Comparison of ENCODE assay signal across 9 cellular contexts in genomic region chr18:3037423-3037915, GRCh38. TPM values are rescaled to one million over a fixed set of nuclear protein-coding genes. Genes with fewer than 3 reads are reported as not detected.
A peak's percentile ranks its signal among the peaks of the same experiment; 100 is the strongest.
DNase-seq lines count a peak whose midpoint lies in the region; ATAC-seq and TF ChIP-seq lines count a peak whose summit lies in the region.
"Had no signal": no experiment of that assay in that cellular context is flagged by ENCODE, and none has a peak within 500 bp of the region (broad histone marks: within the 10 kb centered on the region; RNA-seq: fewer than 3 reads in every experiment).

No MANE protein-coding gene starts in this region.

- peak; percentile 40 to 59 for ATAC-seq in CD4-positive, CD25-positive, alpha-beta regulatory T cell (ENCODE audit: low read depth in 2 of 2)
- ATAC-seq in GM19023 (IDR thresholded peaks at IDR 0.05; ENCODE audit: unreplicated experiment) (peak; percentile 97), HG03097 (IDR thresholded peaks at IDR 0.05; ENCODE audit: low FRiP score, unreplicated experiment) (peak; percentile 97)

- no peaks in the 10 kb centered on the region for H3K9me3 ChIP-seq in CD4-positive, CD25-positive, alpha-beta regulatory T cell (ENCODE audit: control insufficient read depth in 2 of 2, low read length in 2 of 2)
- H3K9me3 ChIP-seq in PC-9 (ENCODE audit: insufficient read depth, low read depth), result no peaks in the 10 kb centered on the region
- no peaks in the 10 kb centered on the region for H3K9me3 ChIP-seq in esophagus (ENCODE audit: control insufficient read depth in 2 of 2, insufficient read depth in 1 of 2, low read depth in 1 of 2, low read length in 1 of 2)
- H3K9me3 ChIP-seq in prostate gland, result no peaks in the 10 kb centered on the region

- H3K27ac ChIP-seq in CD4-positive, CD25-positive, alpha-beta regulatory T cell (ENCODE audit: insufficient read depth, low read length, poor library complexity, severe bottlenecking), result no peak overlapping the region
- H3K27ac ChIP-seq in PC-9 (peak overlapping the region; percentile 91), esophagus (ENCODE audit: low read depth in 2 of 2, low read length in 1 of 2) (peak overlapping the region; percentile 29 to 53), prostate gland (peak overlapping the region in 1 of 2 donors; percentile 62)

- 36 to 41% methylated on average over 4 of the region's 4 CpGs for WGBS in esophagus, 2 donors
- 34% methylated on average over 4 of the region's 4 CpGs for WGBS in prostate gland

- no peaks in the 10 kb centered on the region for H3K36me3 Mint-ChIP-seq in CD4-positive, CD25-positive, alpha-beta regulatory T cell

- peaks cover 0 to 2% (median 0%) of the 10 kb centered on the region in 7 donors for H3K9me3 Mint-ChIP-seq in CD4-positive, CD25-positive, alpha-beta regulatory T cell

- H3K4me3 Mint-ChIP-seq in CD4-positive, CD25-positive, alpha-beta regulatory T cell, result no peak overlapping the region

- intact Hi-C loops in PC-9 (cut with micrococcal nuclease; ENCODE audit: unreplicated experiment), result loop anchor here (1.0 kb wide), 1 partner anchor 22 kb away; no protein-coding TSS in a partner anchor
- intact Hi-C loops in prostate gland (cut with DNase I), result no loop called here

- peaks cover 4% of the 10 kb centered on the region for H3K27me3 Mint-ChIP-seq in CD4-positive, CD25-positive, alpha-beta regulatory T cell

- peaks cover 5 to 11% (median 6%) of the 10 kb centered on the region in 4 donors for H3K4me1 Mint-ChIP-seq in CD4-positive, CD25-positive, alpha-beta regulatory T cell

- H2AFZ ChIP-seq in PC-9, result peak overlapping the region; percentile 64; the same call in 1 of the 2 replicates

- H3K79me2 ChIP-seq in PC-9 (ENCODE audit: low read depth), result no peaks in the 10 kb centered on the region

- CTCF ChIA-PET in PC-9 (lab: Charles Lee), result interaction anchor here (0.5 to 1.3 kb wide), 4 partner anchors 22 to 161 kb away, joined by 3 to 6 read pairs (median 4); no protein-coding TSS in a partner anchor

- H3K4me1 ChIP-seq in CD4-positive, CD25-positive, alpha-beta regulatory T cell (ENCODE audit: control insufficient read depth, insufficient read depth, low read length, poor library complexity, severe bottlenecking), result peaks cover 6% of the 10 kb centered on the region
- peaks cover 22% of the 10 kb centered on the region for H3K4me1 ChIP-seq in PC-9 (replicated peaks; ENCODE audit: insufficient read depth)
- no peaks in the 10 kb centered on the region for H3K4me1 ChIP-seq in esophagus (ENCODE audit: control insufficient read depth in 2 of 2, insufficient read depth in 2 of 2, low read length in 1 of 2)
- H3K4me1 ChIP-seq in prostate gland (replicated peaks), result no peaks in the 10 kb centered on the region

- H3K27me3 ChIP-seq in CD4-positive, CD25-positive, alpha-beta regulatory T cell (ENCODE audit: control insufficient read depth, insufficient read depth, low read length), result no peaks in the 10 kb centered on the region
- H3K27me3 ChIP-seq in PC-9 (ENCODE audit: insufficient read depth, low read depth) (no peaks in the 10 kb centered on the region), esophagus (ENCODE audit: control insufficient read depth in 1 of 2, insufficient read depth in 2 of 2, low read length in 2 of 2) (no peaks in the 10 kb centered on the region), prostate gland (replicated peaks; ENCODE audit: insufficient read depth) (no peaks in the 10 kb centered on the region)

- no peaks in the 10 kb centered on the region for H3K9me2 ChIP-seq in PC-9 (ENCODE audit: insufficient read depth)

- no peak for TF ChIP-seq CTCF in PC-9 (conservative IDR thresholded peaks at IDR 0.05)
- no peak for TF ChIP-seq CTCF in prostate gland (IDR thresholded peaks at IDR 0.05)

- H3K4me3 ChIP-seq in CD4-positive, CD25-positive, alpha-beta regulatory T cell (ENCODE audit: low read depth, low read length), result peak overlapping the region; percentile 1
- H3K4me3 ChIP-seq in PC-9 (no peak overlapping the region), esophagus (ENCODE audit: low read depth in 1 of 2, low read length in 2 of 2) (no peak overlapping the region), prostate gland (no peak overlapping the region)
- H3K4me3 ChIP-seq: skin epidermis had no signal

- POLR2A ChIA-PET in PC-9 (lab: Charles Lee; ENCODE audit: unreplicated experiment), result interaction anchor here (0.6 to 0.7 kb wide), 5 partner anchors 58 to 917 kb away, joined by 3 to 5 read pairs (median 5); no protein-coding TSS in a partner anchor

- no peak for TF ChIP-seq POLR2A in prostate gland (IDR thresholded peaks at IDR 0.05)

- peaks cover 10% of the 10 kb centered on the region for H3F3A ChIP-seq in PC-9 (ENCODE audit: insufficient read depth, low read depth)

- H3K4me2 ChIP-seq in PC-9, result peak overlapping the region; percentile 66

- no TSS peak for BruUV-seq in PC-9 (replicated peaks; lab: Mats Ljungman, UMichigan)

- no peaks in the 10 kb centered on the region for H3K36me3 ChIP-seq in CD4-positive, CD25-positive, alpha-beta regulatory T cell (ENCODE audit: control insufficient read depth, insufficient read depth, low read length)
- H3K36me3 ChIP-seq in PC-9 (ENCODE audit: low read depth) (no peaks in the 10 kb centered on the region), esophagus (ENCODE audit: control insufficient read depth in 2 of 2, insufficient read depth in 2 of 2, low read length in 1 of 2) (no peaks in the 10 kb centered on the region), prostate gland (no peaks in the 10 kb centered on the region)

- peak in 1 of 3 donors; percentile 60 for DNase-seq in CD4-positive, CD25-positive, alpha-beta regulatory T cell
- DNase-seq in PC-9 (peak; percentile 65 to 95), prostate gland (ENCODE audit: low spot score) (peak; percentile 39), NCI-H1694 treated with DMSO at 0.1 percent for 48 hours (lab: John Stamatoyannopoulos, UW) (no peak)
- DNase-seq in stimulated activated naive CD4-positive, alpha-beta T cell treated with Interleukin-2 at 50 U/mL for 16 hours (lab: John Stamatoyannopoulos, UW), result no peak

- H3K27ac Mint-ChIP-seq in CD4-positive, CD25-positive, alpha-beta regulatory T cell, result peak overlapping the region in 2 of 3 donors; percentile 51 to 56

- no peaks in the 10 kb centered on the region for H4K20me1 ChIP-seq in PC-9 (ENCODE audit: insufficient read depth)

RNA-seq across cellular contexts. Expression of gene LPIN2, which starts 24.5 kb away (rescaled TPM):
- total RNA-seq in CD4-positive, CD25-positive, alpha-beta regulatory T cell, result 61.2 TPM
- polyA plus RNA-seq in CD4-positive, CD25-positive, alpha-beta regulatory T cell, result 10 to 100 TPM; 39.3 to 52.7 (median 44.8) TPM
- 13.3 and 15.0 TPM in 2 replicates for total RNA-seq in PC-9 (2021)
- 10 to 100 TPM in 1 of 2 donors, 1 to 10 TPM in 1; 6.2 to 10.9 TPM for polyA plus RNA-seq in esophagus
- total RNA-seq in prostate gland, result 100 to 1,000 TPM in 1 of 2 donors, 10 to 100 TPM in 1; 19.5 to 120 TPM

Comparison
In these comparisons a context has a peak if more than half of its experiments do, and no peak if none do; other contexts are left out.
1. DNase-seq: peak in PC-9 (2 of 2) and prostate gland (single experiment); none in NCI-H1694 treated with DMSO at 0.1 percent for 48 hours (single experiment) and stimulated activated naive CD4-positive, alpha-beta T cell treated with Interleukin-2 at 50 U/mL for 16 hours (single experiment).
2. Peak in every context shown above with its lines, with median percentiles within 50 percentile points of each other: ATAC-seq.